In the genomic region with DNA sequence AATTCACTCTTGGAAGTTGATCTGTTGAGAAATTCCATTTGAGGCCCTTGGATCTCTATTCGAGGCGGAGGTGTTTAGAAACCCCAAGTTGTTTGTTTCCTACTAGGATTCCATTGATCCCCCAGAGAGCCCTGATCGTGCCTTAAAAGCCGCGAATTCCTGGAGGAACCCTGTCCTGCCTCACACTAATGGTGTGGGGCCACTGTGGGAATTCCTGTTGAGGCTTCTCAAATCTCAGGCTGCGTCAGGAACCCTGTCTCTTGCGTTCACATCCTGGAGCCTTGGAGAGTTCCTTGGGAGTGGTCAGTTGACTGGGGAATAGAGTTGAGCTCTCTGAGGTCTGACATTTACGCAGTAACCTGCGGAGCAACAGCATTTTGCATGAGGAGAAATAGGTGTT, we compare ENCODE assay signal across 10 cellular contexts. TPM values are rescaled to one million over a fixed set of nuclear protein-coding genes. Genes with fewer than 3 reads are reported as not detected.
DNase-seq lines count a peak whose midpoint lies in the region; ATAC-seq and TF ChIP-seq lines count a peak whose summit lies in the region.
"Had no signal": no experiment of that assay in that cellular context is flagged by ENCODE, and none has a peak within 500 bp of the region (broad histone marks: within the 10 kb centered on the region; RNA-seq: fewer than 3 reads in every experiment).

No MANE protein-coding gene starts in this region.

- H2AFZ ChIP-seq in mesenchymal stem cell (ENCODE audit: low read depth, low read length): no peak overlapping the region

- TF ChIP-seq CTCF in suprapubic skin (IDR thresholded peaks at IDR 0.05): no peak

- no peak overlapping the region for H2AK5ac ChIP-seq in mesenchymal stem cell (ENCODE audit: low read length, severe bottlenecking)

- no peak overlapping the region for H3K14ac ChIP-seq in mesenchymal stem cell (ENCODE audit: low read length in 2 of 2)

- H3K27ac Mint-ChIP-seq in activated T-cell treated with anti-CD3 and anti-CD28 coated beads, Interleukin-2, amount 50 U/mL, for 24 hours: no peak overlapping the region

- no peak for DNase-seq in activated T-cell treated with anti-CD3 and anti-CD28 coated beads, Interleukin-2, amount 50 U/mL, for 24 hours
- no peak for DNase-seq in activated T-cell treated with anti-CD3 and anti-CD28 coated beads, Interleukin-2, amount 50 U/mL, for 1 hour
- DNase-seq in cerebellar cortex (ENCODE audit: low spot score) (peak; percentile 11), mesenchymal stem cell (peak; percentile 6), suprapubic skin (ENCODE audit: low spot score in 2 of 2) (peak in 1 of 2 donors; percentile 73), NCI-H524 treated with DMSO at 0.1 percent for 48 hours (lab: John Stamatoyannopoulos, UW) (no peak)
- DNase-seq: NCI-H446 treated with DMSO at 0.1 percent for 48 hours had no signal

- no peak for TF ChIP-seq EP300 in suprapubic skin (IDR thresholded peaks at IDR 0.05)

- H3K9me3 Mint-ChIP-seq in activated T-cell treated with anti-CD3 and anti-CD28 coated beads, Interleukin-2, amount 50 U/mL, for 24 hours: no peaks in the 10 kb centered on the region

- TF ChIP-seq POLR2A in suprapubic skin (IDR thresholded peaks at IDR 0.05): no peak

- no peak overlapping the region for H3K23ac ChIP-seq in mesenchymal stem cell (ENCODE audit: low read length in 2 of 2)

- H3K27me3 ChIP-seq in mesenchymal stem cell (ENCODE audit: control insufficient read depth in 1 of 2, insufficient read depth in 1 of 2, low read length in 2 of 2) (peaks cover 0 to 44% of the 10 kb centered on the region in 2 experiments), suprapubic skin (no peaks in the 10 kb centered on the region)
- H3K27me3 ChIP-seq: BLaER1 treated with 17β-estradiol and CSF1 and Interleukin-3, amounts not matched to agents 10 nM and 100 nM had no signal

- H3K18ac ChIP-seq in mesenchymal stem cell (ENCODE audit: low read depth in 1 of 2, low read length in 2 of 2): no peak overlapping the region

- H4K8ac ChIP-seq in mesenchymal stem cell (ENCODE audit: low read length): no peak overlapping the region

- no peaks in the 10 kb centered on the region for H3K79me1 ChIP-seq in mesenchymal stem cell (replicated peaks; ENCODE audit: low read length, poor library complexity, severe bottlenecking)

- no peak overlapping the region for H3K4ac ChIP-seq in mesenchymal stem cell (ENCODE audit: low read depth in 1 of 2, low read length in 2 of 2)

- no peak overlapping the region for H2BK5ac ChIP-seq in mesenchymal stem cell (ENCODE audit: low read depth, low read length, poor library complexity, severe bottlenecking)

- H3K4me1 ChIP-seq in mesenchymal stem cell (ENCODE audit: control insufficient read depth, insufficient read depth, low read depth, low read length): peaks cover 10% of the 10 kb centered on the region
- peaks cover 22% of the 10 kb centered on the region for H3K4me1 ChIP-seq in suprapubic skin
- H3K4me1 ChIP-seq: BLaER1 treated with 17β-estradiol and CSF1 and Interleukin-3, amounts not matched to agents 10 nM and 100 nM had no signal

- H3K4me2 ChIP-seq in mesenchymal stem cell (ENCODE audit: low read length, poor library complexity, severe bottlenecking): peak overlapping the region; percentile 99
- H3K4me2 ChIP-seq: BLaER1 treated with 17β-estradiol and CSF1 and Interleukin-3, amounts not matched to agents 10 nM and 100 nM had no signal

- H3K4me3 Mint-ChIP-seq in activated T-cell treated with anti-CD3 and anti-CD28 coated beads, Interleukin-2, amount 50 U/mL, for 24 hours: peak overlapping the region; percentile 87

- H3K4me1 Mint-ChIP-seq in activated T-cell treated with anti-CD3 and anti-CD28 coated beads, Interleukin-2, amount 50 U/mL, for 24 hours (ENCODE audit: low read depth): peaks cover 23% of the 10 kb centered on the region

- no peak overlapping the region for H2BK12ac ChIP-seq in mesenchymal stem cell (ENCODE audit: low read length in 2 of 2)

- H2BK15ac ChIP-seq in mesenchymal stem cell (ENCODE audit: low read depth, poor library complexity, severe bottlenecking): no peak overlapping the region

- ATAC-seq in GM21529 (IDR thresholded peaks at IDR 0.05; ENCODE audit: unreplicated experiment) (no peak), GM18907 (IDR thresholded peaks at IDR 0.05; ENCODE audit: unreplicated experiment) (no peak)

- peak overlapping the region; percentile 97 for H3K9ac ChIP-seq in mesenchymal stem cell (ENCODE audit: low read length)
- H3K9ac ChIP-seq: BLaER1 treated with 17β-estradiol and CSF1 and Interleukin-3, amounts not matched to agents 10 nM and 100 nM had no signal

- peak overlapping the region in 1 of 2 experiments; percentile 94 for H3K4me3 ChIP-seq in mesenchymal stem cell (ENCODE audit: insufficient read depth in 1 of 2, low read depth in 1 of 2, low read length in 2 of 2)
- peak overlapping the region; percentile 90 for H3K4me3 ChIP-seq in suprapubic skin
- H3K4me3 ChIP-seq: BLaER1 treated with 17β-estradiol and CSF1 and Interleukin-3, amounts not matched to agents 10 nM and 100 nM had no signal

- H3K27ac ChIP-seq in mesenchymal stem cell (ENCODE audit: low read length, poor library complexity, severe bottlenecking) (no peak overlapping the region), suprapubic skin (no peak overlapping the region)
- H3K27ac ChIP-seq: BLaER1 treated with 17β-estradiol and CSF1 and Interleukin-3, amounts not matched to agents 10 nM and 100 nM had no signal

- H3K9me3 ChIP-seq in mesenchymal stem cell (ENCODE audit: control insufficient read depth, low read length) (no peaks in the 10 kb centered on the region), suprapubic skin (no peaks in the 10 kb centered on the region)

- peaks cover 4% of the 10 kb centered on the region for H3K36me3 Mint-ChIP-seq in activated T-cell treated with anti-CD3 and anti-CD28 coated beads, Interleukin-2, amount 50 U/mL, for 24 hours (ENCODE audit: low read depth)

- no peaks in the 10 kb centered on the region for H3K36me3 ChIP-seq in mesenchymal stem cell (ENCODE audit: control insufficient read depth in 1 of 2, insufficient read depth in 2 of 2, low read depth in 1 of 2, low read length in 2 of 2)
- H3K36me3 ChIP-seq in suprapubic skin: no peaks in the 10 kb centered on the region
- H3K36me3 ChIP-seq: BLaER1 treated with 17β-estradiol and CSF1 and Interleukin-3, amounts not matched to agents 10 nM and 100 nM had no signal

- peaks cover 54% of the 10 kb centered on the region for H3K27me3 Mint-ChIP-seq in activated T-cell treated with anti-CD3 and anti-CD28 coated beads, Interleukin-2, amount 50 U/mL, for 24 hours

- 4% methylated on average over 9 of the region's 9 CpGs for WGBS in mesenchymal stem cell
- 30% methylated on average over 9 of the region's 9 CpGs for WGBS in suprapubic skin

- H4K91ac ChIP-seq in mesenchymal stem cell (ENCODE audit: low read length): no peak overlapping the region

- no peak overlapping the region for H2BK120ac ChIP-seq in mesenchymal stem cell (ENCODE audit: low read depth, low read length)

RNA-seq across cellular contexts. Expression of gene CFAP69, which starts 1.2 kb away (rescaled TPM):
- polyA plus RNA-seq in mesenchymal stem cell (2013, experiment 1 of 2): 0.73 TPM
- polyA plus RNA-seq in mesenchymal stem cell (2013, experiment 2 of 2): 0.85 TPM
- total RNA-seq in suprapubic skin: 1 to 10 TPM; 1.3 to 9.8 (median 4.7) TPM

RNA-seq across cellular contexts. Expression of gene STEAP2, which starts 34.6 kb away (rescaled TPM):
- 0.04 TPM for polyA plus RNA-seq in mesenchymal stem cell (2013, experiment 1 of 2)
- polyA plus RNA-seq in mesenchymal stem cell (2013, experiment 2 of 2): under 0.01 TPM
- 10 to 100 TPM in 1 of 4 donors, 1 to 10 TPM in 3; 2.9 to 13.2 (median 3.9) TPM for total RNA-seq in suprapubic skin

Comparison
In these comparisons a context has a peak if more than half of its experiments do, and no peak if none do; other contexts are left out.
1. DNase-seq: peak in cerebellar cortex (single experiment) and mesenchymal stem cell (single experiment); none in activated T-cell treated with anti-CD3 and anti-CD28 coated beads, Interleukin-2, amount 50 U/mL, for 24 hours (single experiment), activated T-cell treated with anti-CD3 and anti-CD28 coated beads, Interleukin-2, amount 50 U/mL, for 1 hour (single experiment) and NCI-H524 treated with DMSO at 0.1 percent for 48 hours (single experiment).